Comparison of ENCODE assay signal across 1 cellular context in genomic region chr15:31293655-31294054, GRCh38.
TF ChIP-seq lines count a peak whose summit lies in the region.

No MANE protein-coding gene starts in this region.

TF ChIP-seq in HepG2, 621 proteins besides CTCF, POLR2A, EP300 and RAD21 (continued from another document and continues in another):
- TF ChIP-seq ZFP91 (CRISPR knock-in tag; IDR thresholded peaks at IDR 0.05; ENCODE audit: borderline replicate concordance): no peak
- no peak for TF ChIP-seq ZNF660 (CRISPR knock-in tag; IDR thresholded peaks at IDR 0.05; ENCODE audit: borderline replicate concordance, low read depth)
- no peak for TF ChIP-seq PHB2 (IDR thresholded peaks at IDR 0.05; ENCODE audit: partially characterized antibody)
- no peak for TF ChIP-seq ZNF891 (CRISPR knock-in tag; IDR thresholded peaks at IDR 0.05)
- no peak for TF ChIP-seq ZNF430 (CRISPR knock-in tag; IDR thresholded peaks at IDR 0.05)
- TF ChIP-seq ZNF546 (CRISPR knock-in tag; conservative IDR thresholded peaks at IDR 0.05): no peak
- peak; percentile 85 for TF ChIP-seq SMAD3 (CRISPR knock-in tag; IDR thresholded peaks at IDR 0.05)
- TF ChIP-seq MYNN (CRISPR knock-in tag; IDR thresholded peaks at IDR 0.05; ENCODE audit: low read depth): no peak
- no peak for TF ChIP-seq ZNF574 (CRISPR knock-in tag; IDR thresholded peaks at IDR 0.05)
- no peak for TF ChIP-seq ZNF225 (CRISPR knock-in tag; IDR thresholded peaks at IDR 0.05)
- peak; percentile 19; the same call in 1 of the 2 replicates for TF ChIP-seq SNAPC2 (CRISPR knock-in tag; IDR thresholded peaks at IDR 0.05)
- TF ChIP-seq GLMP (CRISPR knock-in tag; IDR thresholded peaks at IDR 0.05; ENCODE audit: borderline replicate concordance): no peak
- no peak for TF ChIP-seq MTERF4 (CRISPR knock-in tag; IDR thresholded peaks at IDR 0.05)
- TF ChIP-seq ATRX (CRISPR knock-in tag; IDR thresholded peaks at IDR 0.05; ENCODE audit: borderline replicate concordance): no peak
- peak; percentile 95 for TF ChIP-seq BCL6 (CRISPR knock-in tag; IDR thresholded peaks at IDR 0.05)
- TF ChIP-seq ZNF629 (CRISPR knock-in tag; conservative IDR thresholded peaks at IDR 0.05): no peak
- no peak for TF ChIP-seq NFE2L2 (IDR thresholded peaks at IDR 0.05; ENCODE audit: low read length)
- TF ChIP-seq CHD2 (IDR thresholded peaks at IDR 0.05; ENCODE audit: low read depth, low read length): no peak
- no peak for TF ChIP-seq BCLAF1 (IDR thresholded peaks at IDR 0.05)
- peak; percentile 93 for TF ChIP-seq FOXA3 (CRISPR knock-in tag; IDR thresholded peaks at IDR 0.05)
- TF ChIP-seq ZBTB40 (IDR thresholded peaks at IDR 0.05): no peak
- no peak for TF ChIP-seq ZBTB40 (CRISPR knock-in tag; IDR thresholded peaks at IDR 0.05)
- no peak for TF ChIP-seq GMEB2 (CRISPR knock-in tag; IDR thresholded peaks at IDR 0.05; ENCODE audit: low read depth)
- TF ChIP-seq AHR (CRISPR knock-in tag; IDR thresholded peaks at IDR 0.05): no peak
- no peak for TF ChIP-seq KAT2B (IDR thresholded peaks at IDR 0.05; ENCODE audit: borderline replicate concordance, low read depth, low read length)
- TF ChIP-seq RXRB (CRISPR knock-in tag; IDR thresholded peaks at IDR 0.05; ENCODE audit: borderline replicate concordance): peak; percentile 61; the same call in 1 of the 2 replicates
- TF ChIP-seq ZNF138 (CRISPR knock-in tag; IDR thresholded peaks at IDR 0.05; ENCODE audit: low read depth): no peak
- TF ChIP-seq MIER2 (CRISPR knock-in tag; IDR thresholded peaks at IDR 0.05): no peak
